ENCODE assay signal across 1 cellular context in genomic region chr16:29848420-29849297, GRCh38.
TF ChIP-seq lines count a peak whose summit lies in the region.

No MANE protein-coding gene starts in this region.

TF ChIP-seq in HepG2, 621 proteins besides CTCF, POLR2A, EP300 and RAD21 (continued from another document and continues in another):
- no peak for TF ChIP-seq KIAA2018 (CRISPR knock-in tag; IDR thresholded peaks at IDR 0.05; ENCODE audit: borderline replicate concordance)
- TF ChIP-seq SRSF4 (IDR thresholded peaks at IDR 0.05; ENCODE audit: low read depth, low read length, poor library complexity, severe bottlenecking) = no peak
- TF ChIP-seq SNAPC2 (CRISPR knock-in tag; IDR thresholded peaks at IDR 0.05) = no peak
- peak; percentile 77 for TF ChIP-seq ZNF883 (CRISPR knock-in tag; IDR thresholded peaks at IDR 0.05; ENCODE audit: not compliant biosample characterization)
- no peak for TF ChIP-seq ZNF512 (CRISPR knock-in tag; IDR thresholded peaks at IDR 0.05)
- no peak for TF ChIP-seq BRCA1 (CRISPR knock-in tag; IDR thresholded peaks at IDR 0.05)
- TF ChIP-seq ZBED4 (CRISPR knock-in tag; IDR thresholded peaks at IDR 0.05; ENCODE audit: borderline replicate concordance) = 0 out of 2 replicates have a peak, but pooled peaks have one; percentile 37
- no peak for TF ChIP-seq HOXA9 (CRISPR knock-in tag; IDR thresholded peaks at IDR 0.05; ENCODE audit: borderline replicate concordance)
- TF ChIP-seq ZFP91 (CRISPR knock-in tag; IDR thresholded peaks at IDR 0.05; ENCODE audit: borderline replicate concordance) = peak; percentile 84
- TF ChIP-seq REXO4 (CRISPR knock-in tag; IDR thresholded peaks at IDR 0.05; ENCODE audit: borderline replicate concordance) = no peak
- TF ChIP-seq ZNF280B (CRISPR knock-in tag; IDR thresholded peaks at IDR 0.05; ENCODE audit: borderline replicate concordance) = peak; percentile 56; the same call in 1 of the 2 replicates
- TF ChIP-seq IRX3 (CRISPR knock-in tag; IDR thresholded peaks at IDR 0.05; ENCODE audit: borderline replicate concordance, low read depth) = no peak
- TF ChIP-seq ATF4 (CRISPR knock-in tag; IDR thresholded peaks at IDR 0.05) = 0 out of 4 replicates have a peak, but pooled peaks of 1 of the 2 experiments have one; percentile 27
- TF ChIP-seq ZNF777 (CRISPR knock-in tag; IDR thresholded peaks at IDR 0.05) = no peak
- no peak for TF ChIP-seq ZNF503 (CRISPR knock-in tag; IDR thresholded peaks at IDR 0.05)
- TF ChIP-seq RFXANK (CRISPR knock-in tag; IDR thresholded peaks at IDR 0.05) = no peak
- no peak for TF ChIP-seq KAT2B (IDR thresholded peaks at IDR 0.05; ENCODE audit: borderline replicate concordance, low read depth, low read length)
- TF ChIP-seq AHDC1 (CRISPR knock-in tag; IDR thresholded peaks at IDR 0.05; ENCODE audit: borderline replicate concordance) = no peak
- no peak for TF ChIP-seq ATF1 (CRISPR knock-in tag; IDR thresholded peaks at IDR 0.05)
